In the genomic region with DNA sequence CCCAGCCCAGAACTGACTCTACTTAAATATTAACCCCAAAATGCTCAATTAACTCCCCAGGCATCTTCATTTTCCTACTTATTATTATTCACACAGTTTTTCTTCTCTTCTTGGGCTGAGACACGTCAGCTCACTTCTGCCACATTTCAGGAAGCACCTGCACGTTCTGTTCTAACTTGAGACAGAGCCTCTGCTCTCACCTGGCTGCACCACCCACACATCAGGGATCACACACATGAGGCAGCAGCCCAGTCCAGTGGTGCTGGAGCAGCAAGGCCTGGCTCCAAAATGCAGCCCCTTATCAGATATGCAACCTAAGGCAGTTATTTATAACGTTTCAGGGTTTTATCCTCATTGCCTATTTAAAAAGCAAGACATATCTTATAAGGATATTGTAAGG, we compare ENCODE assay signal across 13 cellular contexts.
"Had no signal": no experiment of that assay in that cellular context is flagged by ENCODE, and none has a peak within 500 bp of the region (broad histone marks: within the 10 kb centered on the region; RNA-seq: fewer than 3 reads in every experiment).

No MANE protein-coding gene starts in this region.

- H3K4me1 ChIP-seq: lower lobe of right lung, neural progenitor cell had no signal

- H3K9ac ChIP-seq: neural progenitor cell had no signal

- H3K9me3 ChIP-seq: lower lobe of right lung had no signal

- ATAC-seq: left colon, lower lobe of right lung, sciatic nerve, T-helper 17 cell had no signal

- H3K4me3 ChIP-seq: cardiac muscle cell, dorsolateral prefrontal cortex, lower lobe of right lung, neural progenitor cell had no signal

- DNase-seq: activated CD4-positive, alpha-beta memory T cell treated with anti-CD3 and anti-CD28 coated beads, Interleukin-2, amount 10 ng/mL, durations not matched to agents 7 days and 5 days; activated CD4-positive, alpha-beta T cell treated with anti-CD3 and anti-CD28 coated beads for 4 hours; activated naive CD4-positive, alpha-beta T cell treated with anti-CD3 and anti-CD28 coated beads, Interleukin-2, amount 10 ng/mL, durations not matched to agents 7 days and 5 days; activated T-cell treated with anti-CD3 and anti-CD28 coated beads, Interleukin-2, amount 50 U/mL, for 24 hours; dorsolateral prefrontal cortex; endodermal cell; left colon; lower lobe of right lung; midbrain; T-helper 17 cell had no signal

- H3K36me3 ChIP-seq: cardiac muscle cell, lower lobe of right lung, neural progenitor cell had no signal

- H3K27ac ChIP-seq: cardiac muscle cell, dorsolateral prefrontal cortex, lower lobe of right lung, neural progenitor cell had no signal

- H3K4me2 ChIP-seq: neural progenitor cell had no signal

- H3K27me3 ChIP-seq: cardiac muscle cell, dorsolateral prefrontal cortex, neural progenitor cell had no signal
